In genomic region chr21:29305561-29305960, GRCh38 we compare ENCODE assay signal across 1 cellular context.
TF ChIP-seq lines count a peak whose summit lies in the region.

No MANE protein-coding gene starts in this region.

TF ChIP-seq in K562, 482 proteins besides CTCF, POLR2A, EP300 and RAD21:
- TF ChIP-seq E4F1 (CRISPR knock-in tag; IDR thresholded peaks at IDR 0.05; ENCODE audit: borderline replicate concordance) (peak; percentile 47; the same call in 1 of the 2 replicates), VEZF1 (CRISPR knock-in tag; IDR thresholded peaks at IDR 0.05) (no peak)
